1 cellular context compared by ENCODE assay signal in the genomic region with DNA sequence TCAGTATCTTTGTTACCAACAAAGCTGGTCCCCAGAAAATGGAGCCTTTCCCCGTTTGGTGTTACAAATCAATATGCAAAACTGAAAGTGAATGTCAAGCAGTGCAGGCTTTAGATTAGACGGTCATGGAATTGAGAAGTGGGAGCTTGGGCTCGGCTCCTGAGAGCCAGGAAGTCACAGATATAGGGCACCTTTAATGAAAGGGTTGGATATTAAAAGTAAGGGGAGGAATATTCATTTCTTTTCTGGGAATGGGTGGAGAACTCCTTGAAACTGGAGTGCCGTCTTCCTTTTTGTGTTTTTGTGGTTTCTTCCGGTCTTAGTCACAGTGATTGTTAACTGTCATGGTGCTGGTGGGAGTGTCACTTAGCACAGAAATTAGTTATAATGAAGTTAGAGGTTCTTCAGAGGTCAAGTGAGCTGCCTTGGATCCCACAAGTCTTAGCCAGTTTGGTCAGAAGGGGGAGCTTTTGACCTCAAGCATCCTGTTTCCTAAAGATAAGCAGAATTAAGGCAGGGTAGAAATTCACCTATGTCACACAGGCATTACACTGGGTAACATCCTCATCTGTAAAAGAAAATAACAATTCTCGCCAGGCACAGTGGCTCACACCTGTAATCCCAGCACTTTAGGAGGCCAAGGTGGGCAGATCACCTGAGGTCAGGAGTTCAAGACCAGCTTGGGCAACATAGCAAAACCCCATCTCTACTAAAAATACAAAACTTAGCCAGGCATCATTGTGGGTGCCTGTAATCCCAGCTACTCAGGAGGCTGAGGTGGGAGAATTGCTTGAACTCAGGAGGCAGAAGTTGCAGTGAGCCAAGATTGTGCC.
TF ChIP-seq lines count a peak whose summit lies in the region.

No MANE protein-coding gene starts in this region.

TF ChIP-seq in GM23338, 12 proteins besides CTCF, POLR2A, EP300 and RAD21 (continued from another document):
- TF ChIP-seq, protein P1, sequence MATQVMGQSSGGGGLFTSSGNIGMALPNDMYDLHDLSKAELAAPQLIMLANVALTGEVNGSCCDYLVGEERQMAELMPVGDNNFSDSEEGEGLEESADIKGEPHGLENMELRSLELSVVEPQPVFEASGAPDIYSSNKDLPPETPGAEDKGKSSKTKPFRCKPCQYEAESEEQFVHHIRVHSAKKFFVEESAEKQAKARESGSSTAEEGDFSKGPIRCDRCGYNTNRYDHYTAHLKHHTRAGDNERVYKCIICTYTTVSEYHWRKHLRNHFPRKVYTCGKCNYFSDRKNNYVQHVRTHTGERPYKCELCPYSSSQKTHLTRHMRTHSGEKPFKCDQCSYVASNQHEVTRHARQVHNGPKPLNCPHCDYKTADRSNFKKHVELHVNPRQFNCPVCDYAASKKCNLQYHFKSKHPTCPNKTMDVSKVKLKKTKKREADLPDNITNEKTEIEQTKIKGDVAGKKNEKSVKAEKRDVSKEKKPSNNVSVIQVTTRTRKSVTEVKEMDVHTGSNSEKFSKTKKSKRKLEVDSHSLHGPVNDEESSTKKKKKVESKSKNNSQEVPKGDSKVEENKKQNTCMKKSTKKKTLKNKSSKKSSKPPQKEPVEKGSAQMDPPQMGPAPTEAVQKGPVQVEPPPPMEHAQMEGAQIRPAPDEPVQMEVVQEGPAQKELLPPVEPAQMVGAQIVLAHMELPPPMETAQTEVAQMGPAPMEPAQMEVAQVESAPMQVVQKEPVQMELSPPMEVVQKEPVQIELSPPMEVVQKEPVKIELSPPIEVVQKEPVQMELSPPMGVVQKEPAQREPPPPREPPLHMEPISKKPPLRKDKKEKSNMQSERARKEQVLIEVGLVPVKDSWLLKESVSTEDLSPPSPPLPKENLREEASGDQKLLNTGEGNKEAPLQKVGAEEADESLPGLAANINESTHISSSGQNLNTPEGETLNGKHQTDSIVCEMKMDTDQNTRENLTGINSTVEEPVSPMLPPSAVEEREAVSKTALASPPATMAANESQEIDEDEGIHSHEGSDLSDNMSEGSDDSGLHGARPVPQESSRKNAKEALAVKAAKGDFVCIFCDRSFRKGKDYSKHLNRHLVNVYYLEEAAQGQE (IDR thresholded peaks at IDR 0.05; ENCODE audit: unreplicated experiment): no peak
- TF ChIP-seq CREB1 (CRISPR knock-in tag; IDR thresholded peaks at IDR 0.05; ENCODE audit: low read depth) (no peak), STAT1 (IDR thresholded peaks at IDR 0.05; ENCODE audit: unreplicated experiment) (no peak), NANOG (IDR thresholded peaks at IDR 0.05; ENCODE audit: borderline replicate concordance) (no peak)
